2 cellular contexts compared by ENCODE assay signal in genomic region chr19:497476-497860, GRCh38.
TF ChIP-seq lines count a peak whose summit lies in the region.

No MANE protein-coding gene starts in this region.

TF ChIP-seq in H1, 55 proteins besides CTCF, POLR2A, EP300 and RAD21:
- TF ChIP-seq KDM4A (IDR thresholded peaks at IDR 0.05; ENCODE audit: low read depth, low read length, severe bottlenecking) (peak; percentile 57), POU5F1 (IDR thresholded peaks at IDR 0.05; ENCODE audit: low read depth, low read length) (no peak)

TF ChIP-seq in HEK293T, 16 proteins besides CTCF, POLR2A, EP300 and RAD21:
- TF ChIP-seq BHLHE40 (IDR thresholded peaks at IDR 0.05; ENCODE audit: borderline replicate concordance) (no peak), PKNOX1 (IDR thresholded peaks at IDR 0.05) (no peak), CTBP1 (IDR thresholded peaks at IDR 0.05; ENCODE audit: borderline replicate concordance) (no peak)
